ENCODE assay signal across 17 cellular contexts in the genomic region with DNA sequence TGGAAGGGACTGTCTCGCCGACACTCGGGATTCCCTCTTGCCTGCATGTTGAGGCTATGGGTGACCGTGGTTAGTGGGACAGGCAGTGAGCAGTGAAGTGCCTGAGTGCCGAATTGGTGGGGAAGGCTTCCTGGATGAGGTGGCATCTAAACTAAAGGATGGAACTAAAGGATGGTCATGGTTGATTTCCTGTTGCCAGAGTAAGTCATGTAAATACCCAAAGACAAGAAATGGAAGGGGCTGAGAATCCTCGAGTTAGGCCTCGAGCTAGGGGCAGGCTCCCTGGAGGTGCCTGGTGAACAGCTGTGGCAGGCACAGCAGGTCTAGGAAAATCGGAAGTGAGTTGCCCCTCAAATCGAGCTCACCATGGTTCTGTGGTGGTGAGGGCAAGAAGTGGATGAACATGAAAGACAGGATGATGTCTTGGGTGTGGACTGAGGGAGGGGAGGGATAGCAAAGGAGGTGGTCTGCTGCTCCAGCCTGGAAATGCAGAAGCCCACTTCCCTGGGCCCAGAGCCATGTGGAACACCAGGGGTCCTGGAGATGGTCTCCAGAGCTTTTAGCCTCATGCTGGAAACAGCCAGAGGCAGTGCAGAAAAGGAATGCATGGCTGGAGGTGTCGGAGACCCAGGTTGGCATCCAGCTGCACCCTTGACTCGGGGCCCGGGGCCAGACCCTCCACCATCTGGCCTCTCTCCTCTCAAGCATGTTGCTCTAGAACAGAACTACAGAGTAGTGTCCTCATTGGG. TPM values are rescaled to one million over a fixed set of nuclear protein-coding genes. Genes with fewer than 3 reads are reported as not detected.
DNase-seq lines count a peak whose midpoint lies in the region; ATAC-seq and TF ChIP-seq lines count a peak whose summit lies in the region.
"Had no signal": no experiment of that assay in that cellular context is flagged by ENCODE, and none has a peak within 500 bp of the region (broad histone marks: within the 10 kb centered on the region; RNA-seq: fewer than 3 reads in every experiment).

No MANE protein-coding gene starts in this region.

- H3K4me2 ChIP-seq in IMR-90 (ENCODE audit: low read depth, low read length), result no peak overlapping the region
- H3K4me2 ChIP-seq in osteoblast (ENCODE audit: insufficient read depth, low read length), result no peak overlapping the region

- no peak overlapping the region for H3K14ac ChIP-seq in IMR-90 (replicated peaks; ENCODE audit: low read depth, low read length)

- CTCF ChIA-PET in activated CD8-positive, alpha-beta memory T cell treated with anti-CD3 and anti-CD28 coated beads, Interleukin-2, amount 10 ng/mL, durations not matched to agents 7 days and 5 days (lab: Charles Lee), result interaction anchor here (1.0 to 8.2 kb wide), 9 partner anchors 10 to 651 kb away, joined by 3 to 87 read pairs (median 15); a partner anchor contains a TSS
- CTCF ChIA-PET in IMR-90 (lab: Yijun Ruan, JAX), result no interaction called here

- no peak overlapping the region for H3K18ac ChIP-seq in IMR-90 (ENCODE audit: low read depth, low read length)

- H3K27me3 Mint-ChIP-seq in activated CD8-positive, alpha-beta memory T cell treated with anti-CD3 and anti-CD28 coated beads, Interleukin-2, amount 10 ng/mL, durations not matched to agents 7 days and 5 days, result no peaks in the 10 kb centered on the region
- no peaks in the 10 kb centered on the region for H3K27me3 Mint-ChIP-seq in activated naive CD8-positive, alpha-beta T cell treated with anti-CD3 and anti-CD28 coated beads, Interleukin-2, amount 10 ng/mL, durations not matched to agents 7 days and 5 days
- H3K27me3 Mint-ChIP-seq: type B pancreatic cell had no signal

- 0 out of 2 replicates have a peak overlapping the region, but pooled peaks have one; percentile 32 for H4K91ac ChIP-seq in IMR-90 (ENCODE audit: insufficient read depth, low read depth, low read length)

- intact Hi-C loops in IMR-90 (cut with micrococcal nuclease) (no loop called here), mucosa of descending colon (cut with DNase I, micrococcal nuclease) (no loop called here), testis (cut with DNase I; ENCODE audit: low total_unique reads) (no loop called here)

- no peak overlapping the region for H3K23ac ChIP-seq in IMR-90 (ENCODE audit: low read depth, low read length)

- H2AK9ac ChIP-seq in IMR-90 (replicated peaks; ENCODE audit: low read depth, low read length, poor library complexity), result peak overlapping the region; percentile 68

- 0 out of 4 replicates have a peak overlapping the region, but pooled peaks of 1 of the 2 experiments have one; percentile 28 for H4K8ac ChIP-seq in IMR-90 (ENCODE audit: low read depth in 2 of 2, low read length in 2 of 2)

- ATAC-seq in activated CD8-positive, alpha-beta memory T cell treated with anti-CD3 and anti-CD28 coated beads, Interleukin-2, amount 10 ng/mL, durations not matched to agents 7 days and 5 days, result no peak
- ATAC-seq in IMR-90 (ENCODE audit: low read depth), result no peak
- ATAC-seq in activated naive CD8-positive, alpha-beta T cell treated with anti-CD3 and anti-CD28 coated beads, Interleukin-2, amount 10 ng/mL, durations not matched to agents 7 days and 5 days (ENCODE audit: low read depth), result no peak
- no peak for ATAC-seq in mucosa of descending colon
- ATAC-seq: pancreas, WTC11 had no signal

- in situ Hi-C loops in IMR-90 (cut with MboI; ENCODE audit: low sequenced_read_pairs), result no loop called here
- in situ Hi-C loops in G401 (cut with HindIII; ENCODE audit: low sequenced_read_pairs), result loop anchor here (5.0 kb wide), 1 partner anchor 38 kb away; no protein-coding TSS in a partner anchor

- no peaks in the 10 kb centered on the region for H3K79me2 ChIP-seq in osteoblast (ENCODE audit: insufficient read depth, low read length)

- peak overlapping the region; percentile 57; the same call in 1 of the 2 replicates for H2BK120ac ChIP-seq in IMR-90 (ENCODE audit: low read depth, low read length)

- H3K4me1 Mint-ChIP-seq in activated CD8-positive, alpha-beta memory T cell treated with anti-CD3 and anti-CD28 coated beads, Interleukin-2, amount 10 ng/mL, durations not matched to agents 7 days and 5 days, result peaks cover 33% of the 10 kb centered on the region
- H3K4me1 Mint-ChIP-seq in activated naive CD8-positive, alpha-beta T cell treated with anti-CD3 and anti-CD28 coated beads, Interleukin-2, amount 10 ng/mL, durations not matched to agents 7 days and 5 days, result peaks cover 25% of the 10 kb centered on the region
- H3K4me1 Mint-ChIP-seq: WTC11 had no signal

- POLR2A ChIA-PET in IMR-90 (lab: Charles Lee; ENCODE audit: unreplicated experiment), result no interaction called here
- POLR2A ChIA-PET in activated naive CD8-positive, alpha-beta T cell treated with anti-CD3 and anti-CD28 coated beads, Interleukin-2, amount 10 ng/mL, durations not matched to agents 7 days and 5 days (lab: Charles Lee), result interaction anchor here (2.4 to 4.7 kb wide), 2 partner anchors 10 to 12 kb away, joined by 9 to 32 read pairs; a partner anchor contains a TSS

- peak overlapping the region; percentile 26; the same call in 1 of the 3 replicates for H2BK15ac ChIP-seq in IMR-90 (ENCODE audit: low read depth, low read length)

- TF ChIP-seq POLR2A in IMR-90 (IDR thresholded peaks at IDR 0.05; ENCODE audit: low read depth, low read length), result no peak
- TF ChIP-seq POLR2A in testis (IDR thresholded peaks at IDR 0.05), result no peak

- H3K27me3 ChIP-seq in IMR-90 (ENCODE audit: control insufficient read depth, insufficient read depth, low read length) (no peaks in the 10 kb centered on the region), osteoblast (ENCODE audit: insufficient read depth, low read length) (no peaks in the 10 kb centered on the region), testis (no peaks in the 10 kb centered on the region)
- H3K27me3 ChIP-seq: pancreas, SJSA1 had no signal

- no peaks in the 10 kb centered on the region for H3K9me3 Mint-ChIP-seq in activated CD8-positive, alpha-beta memory T cell treated with anti-CD3 and anti-CD28 coated beads, Interleukin-2, amount 10 ng/mL, durations not matched to agents 7 days and 5 days (ENCODE audit: low read depth)
- no peaks in the 10 kb centered on the region for H3K9me3 Mint-ChIP-seq in activated naive CD8-positive, alpha-beta T cell treated with anti-CD3 and anti-CD28 coated beads, Interleukin-2, amount 10 ng/mL, durations not matched to agents 7 days and 5 days
- H3K9me3 Mint-ChIP-seq: type B pancreatic cell, WTC11 had no signal

- H3K4me3 ChIP-seq in IMR-90 (ENCODE audit: insufficient read depth, low read depth, low read length) (no peak overlapping the region), osteoblast (ENCODE audit: insufficient read depth, low read length) (no peak overlapping the region), mucosa of descending colon (no peak overlapping the region), testis (no peak overlapping the region)
- H3K4me3 ChIP-seq: pancreas, SJSA1 had no signal

- no peak for DNase-seq in activated CD8-positive, alpha-beta memory T cell treated with anti-CD3 and anti-CD28 coated beads, Interleukin-2, amount 10 ng/mL, durations not matched to agents 7 days and 5 days
- DNase-seq in activated CD8-positive, alpha-beta memory T cell treated with anti-CD3 and anti-CD28 coated beads for 24 hours, result no peak
- DNase-seq in IMR-90 (no peak), osteoblast (ENCODE audit: insufficient read length, low spot score, missing footprints) (peak; percentile 58), G401 (ENCODE audit: low spot score) (no peak), mucosa of descending colon (no peak), testis (no peak)
- no peak for DNase-seq in activated naive CD8-positive, alpha-beta T cell treated with anti-CD3 and anti-CD28 coated beads, Interleukin-2, amount 10 ng/mL, durations not matched to agents 7 days and 5 days
- DNase-seq: ACHN; activated effector memory CD4-positive, alpha-beta T cell treated with Interleukin-2 at 50 U/mL for 16 hours; DND-41; NCI-H187 treated with DMSO at 0.1 percent for 48 hours; NCI-H82; pancreas had no signal

- H2AFZ ChIP-seq in IMR-90 (replicated peaks; ENCODE audit: low read length, poor library complexity) (no peak overlapping the region), osteoblast (ENCODE audit: low read length) (no peak overlapping the region)

- no peak for TF ChIP-seq RAD21 in IMR-90 (IDR thresholded peaks at IDR 0.05; ENCODE audit: low read length)

- no peak overlapping the region for H2BK5ac ChIP-seq in IMR-90 (ENCODE audit: low read depth, low read length, poor library complexity, severe bottlenecking)

- H3K56ac ChIP-seq in IMR-90 (ENCODE audit: extremely low read depth, insufficient read depth, low read length), result no peak overlapping the region

- H3K79me1 ChIP-seq in IMR-90 (ENCODE audit: low read depth in 1 of 2, low read length in 2 of 2), result peaks cover 0 to 15% of the 10 kb centered on the region in 2 experiments; a peak in 1 of 4 replicates

- H2BK20ac ChIP-seq in IMR-90 (ENCODE audit: low read depth, low read length), result 0 out of 2 replicates have a peak overlapping the region, but pooled peaks have one; percentile 17

- H4K20me1 ChIP-seq in IMR-90 (ENCODE audit: insufficient read depth, low read length) (peaks cover 7% of the 10 kb centered on the region; the same call in 1 of the 2 replicates), osteoblast (ENCODE audit: insufficient read depth, low read length) (no peaks in the 10 kb centered on the region)

- TF ChIP-seq CTCF in IMR-90 (conservative IDR thresholded peaks at IDR 0.05; ENCODE audit: low read depth, low read length), result no peak
- no peak for TF ChIP-seq CTCF in osteoblast (IDR thresholded peaks at IDR 0.05; ENCODE audit: extremely low read depth, low read depth, low read length)
- TF ChIP-seq CTCF in mucosa of descending colon (IDR thresholded peaks at IDR 0.05), result no peak
- TF ChIP-seq CTCF in testis (IDR thresholded peaks at IDR 0.05), result no peak

- dilution Hi-C loops in IMR-90 (cut with HindIII; ENCODE audit: low sequenced_read_pairs, unreplicated experiment), result no loop called here

- no peak overlapping the region for H4K5ac ChIP-seq in IMR-90 (ENCODE audit: low read depth, low read length)

- H3K27ac Mint-ChIP-seq in activated CD8-positive, alpha-beta memory T cell treated with anti-CD3 and anti-CD28 coated beads, Interleukin-2, amount 10 ng/mL, durations not matched to agents 7 days and 5 days, result peak overlapping the region; percentile 82
- peak overlapping the region; percentile 81 for H3K27ac Mint-ChIP-seq in activated naive CD8-positive, alpha-beta T cell treated with anti-CD3 and anti-CD28 coated beads, Interleukin-2, amount 10 ng/mL, durations not matched to agents 7 days and 5 days
- H3K27ac Mint-ChIP-seq: type B pancreatic cell, WTC11 had no signal

- peak overlapping the region; percentile 76; the same call in 1 of the 2 replicates for H2AK5ac ChIP-seq in IMR-90 (ENCODE audit: low read depth, low read length)

- H3K4ac ChIP-seq in IMR-90 (ENCODE audit: low read depth, low read length), result peak overlapping the region; percentile 20

- H3K4me1 ChIP-seq in IMR-90 (ENCODE audit: control insufficient read depth, insufficient read depth, low read length) (peaks cover 19% of the 10 kb centered on the region), osteoblast (ENCODE audit: insufficient read depth, low read length) (no peaks in the 10 kb centered on the region), mucosa of descending colon (ENCODE audit: low read depth) (no peaks in the 10 kb centered on the region), testis (no peaks in the 10 kb centered on the region)
- H3K4me1 ChIP-seq: pancreas, SJSA1 had no signal

- peaks cover 47% of the 10 kb centered on the region for H3K36me3 Mint-ChIP-seq in activated CD8-positive, alpha-beta memory T cell treated with anti-CD3 and anti-CD28 coated beads, Interleukin-2, amount 10 ng/mL, durations not matched to agents 7 days and 5 days
- peaks cover 31% of the 10 kb centered on the region for H3K36me3 Mint-ChIP-seq in activated naive CD8-positive, alpha-beta T cell treated with anti-CD3 and anti-CD28 coated beads, Interleukin-2, amount 10 ng/mL, durations not matched to agents 7 days and 5 days

- peaks cover 36% of the 10 kb centered on the region for H3K9me1 ChIP-seq in IMR-90 (ENCODE audit: insufficient read depth, low read length)

- no peak overlapping the region for H3K9ac ChIP-seq in IMR-90 (ENCODE audit: low read depth, low read length)

- 94% methylated on average over 8 of the region's 12 CpGs; no CpG with 5 or more reads in 1 of the 2 experiments for whole genome bisulfite sequencing in IMR-90 (ENCODE audit: extremely low coverage in 2 of 2, insufficient read length in 1 of 2), 2 experiments
- WGBS in testis, 2 donors, result 86 to 91% methylated on average over 12 of the region's 12 CpGs

- BruUV-seq in IMR-90 (replicated peaks; lab: Mats Ljungman, UMichigan), result no TSS peak

- H3K27ac ChIP-seq in IMR-90 (ENCODE audit: insufficient read depth, low read length) (no peak overlapping the region), osteoblast (ENCODE audit: low read depth, low read length) (no peak overlapping the region), testis (no peak overlapping the region)
- H3K27ac ChIP-seq: pancreas, SJSA1 had no signal

- H3K36me3 ChIP-seq in IMR-90 (ENCODE audit: control insufficient read depth, insufficient read depth, low read length), result peaks cover 31% of the 10 kb centered on the region
- peaks cover 38% of the 10 kb centered on the region for H3K36me3 ChIP-seq in osteoblast (ENCODE audit: insufficient read depth, low read length)
- H3K36me3 ChIP-seq in mucosa of descending colon (ENCODE audit: low read depth), result no peaks in the 10 kb centered on the region
- H3K36me3 ChIP-seq in testis (ENCODE audit: low read depth, missing control alignments), result no peaks in the 10 kb centered on the region

- no peaks in the 10 kb centered on the region for H3K9me3 ChIP-seq in IMR-90 (ENCODE audit: control insufficient read depth, insufficient read depth, low read length)
- H3K9me3 ChIP-seq in osteoblast (ENCODE audit: low read depth, low read length), result no peaks in the 10 kb centered on the region
- H3K9me3 ChIP-seq in mucosa of descending colon, result no peaks in the 10 kb centered on the region
- H3K9me3 ChIP-seq in testis, result no peaks in the 10 kb centered on the region
- H3K9me3 ChIP-seq: pancreas, SJSA1 had no signal

- no peak overlapping the region for H3K4me3 Mint-ChIP-seq in activated CD8-positive, alpha-beta memory T cell treated with anti-CD3 and anti-CD28 coated beads, Interleukin-2, amount 10 ng/mL, durations not matched to agents 7 days and 5 days
- H3K4me3 Mint-ChIP-seq in activated naive CD8-positive, alpha-beta T cell treated with anti-CD3 and anti-CD28 coated beads, Interleukin-2, amount 10 ng/mL, durations not matched to agents 7 days and 5 days, result no peak overlapping the region
- H3K4me3 Mint-ChIP-seq: type B pancreatic cell, WTC11 had no signal

RNA-seq across cellular contexts. Expression of a gene that starts 12.2 kb away (rescaled TPM):
- 1,000 to 10,000 TPM; 1,513 to 1,561 TPM for total RNA-seq in activated CD8-positive, alpha-beta memory T cell treated with anti-CD3 and anti-CD28 coated beads, Interleukin-2, amount 10 ng/mL, durations not matched to agents 7 days and 5 days
- total RNA-seq in IMR-90 (2012; rRNA removed) (0.18 and 0.28 TPM in 2 replicates), osteoblast (21.4 and 83.4 TPM in 2 replicates), mucosa of descending colon (1,000 to 10,000 TPM in 1 of 3 donors, 100 to 1,000 TPM in 2; 198 to 1,033 (median 284) TPM), testis (100 to 1,000 TPM; 137 to 223 TPM)
- polyA plus RNA-seq in IMR-90 (2012; rRNA removed) (1.1 and 1.5 TPM in 2 replicates), testis (ENCODE audit: insufficient read depth, low read depth, low replicate concordance) (1,318 TPM)
- polyA plus RNA-seq in IMR-90 (2012; cell fraction: cytosol; rRNA removed), result 1.4 and 3.4 TPM in 2 replicates
- 0.60 and 0.64 TPM in 2 replicates for polyA plus RNA-seq in IMR-90 (2012; cell fraction: nucleus; rRNA removed; ENCODE audit: low replicate concordance)
- 100 to 1,000 TPM; 341 to 350 TPM for total RNA-seq in activated naive CD8-positive, alpha-beta T cell treated with anti-CD3 and anti-CD28 coated beads, Interleukin-2, amount 10 ng/mL, durations not matched to agents 7 days and 5 days
- total RNA-seq in G401 (2014; rRNA removed; shearing (Covaris generic)), result 118 and 123 TPM in 2 replicates
- total RNA-seq: SJSA1 had no signal

RNA-seq across cellular contexts. Expression of a gene that starts 43.0 kb away (rescaled TPM):
- 10 to 100 TPM; 95.3 to 96.9 TPM for total RNA-seq in activated CD8-positive, alpha-beta memory T cell treated with anti-CD3 and anti-CD28 coated beads, Interleukin-2, amount 10 ng/mL, durations not matched to agents 7 days and 5 days
- total RNA-seq in IMR-90 (2012; rRNA removed), result 18.3 and 19.7 TPM in 2 replicates
- 18.2 and 18.8 TPM in 2 replicates for polyA plus RNA-seq in IMR-90 (2012; rRNA removed)
- 11.7 and 14.4 TPM in 2 replicates for polyA plus RNA-seq in IMR-90 (2012; cell fraction: cytosol; rRNA removed)
- polyA plus RNA-seq in IMR-90 (2012; cell fraction: nucleus; rRNA removed; ENCODE audit: low replicate concordance), result 43.7 and 51.8 TPM in 2 replicates
- 10 to 100 TPM; 68.8 to 72.5 TPM for total RNA-seq in activated naive CD8-positive, alpha-beta T cell treated with anti-CD3 and anti-CD28 coated beads, Interleukin-2, amount 10 ng/mL, durations not matched to agents 7 days and 5 days
- total RNA-seq in osteoblast, result 12.3 and 12.4 TPM in 2 replicates
- 78.5 and 94.9 TPM in 2 replicates for total RNA-seq in G401 (2014; rRNA removed; shearing (Covaris generic))
- 10 to 100 TPM; 17.3 to 36.2 (median 26.0) TPM for total RNA-seq in mucosa of descending colon
- total RNA-seq in testis, result 10 to 100 TPM; 46.6 to 52.8 TPM
- polyA plus RNA-seq in testis (ENCODE audit: insufficient read depth, low read depth, low replicate concordance), result 22.9 TPM

RNA-seq across cellular contexts. Expression of a gene that starts 49.0 kb away (rescaled TPM):
- 1,000 to 10,000 TPM; 1,980 to 2,218 TPM for total RNA-seq in activated CD8-positive, alpha-beta memory T cell treated with anti-CD3 and anti-CD28 coated beads, Interleukin-2, amount 10 ng/mL, durations not matched to agents 7 days and 5 days
- total RNA-seq in IMR-90 (2012; rRNA removed) (7,310 and 7,583 TPM in 2 replicates), osteoblast (1,720 and 2,211 TPM in 2 replicates), mucosa of descending colon (1,000 to 10,000 TPM; 1,569 to 1,671 (median 1,618) TPM), testis (1,000 to 10,000 TPM in 1 of 2 donors, 100 to 1,000 TPM in 1; 781 to 1,273 TPM)
- polyA plus RNA-seq in IMR-90 (2012; rRNA removed) (6,296 and 6,747 TPM in 2 replicates), testis (ENCODE audit: insufficient read depth, low read depth, low replicate concordance) (1,234 TPM)
- polyA plus RNA-seq in IMR-90 (2012; cell fraction: cytosol; rRNA removed), result 5,609 and 17,745 TPM in 2 replicates
- polyA plus RNA-seq in IMR-90 (2012; cell fraction: nucleus; rRNA removed; ENCODE audit: low replicate concordance), result 873 and 3,349 TPM in 2 replicates
- total RNA-seq in activated naive CD8-positive, alpha-beta T cell treated with anti-CD3 and anti-CD28 coated beads, Interleukin-2, amount 10 ng/mL, durations not matched to agents 7 days and 5 days, result 1,000 to 10,000 TPM; 2,811 to 2,872 TPM
- 3,973 and 5,195 TPM in 2 replicates for total RNA-seq in G401 (2014; rRNA removed; shearing (Covaris generic))

Comparison
In these comparisons a context has a peak if more than half of its experiments do, and no peak if none do; other contexts are left out.
1. RNA of a gene that starts 12.2 kb away (total RNA-seq): 1,513 to 1,561 TPM in activated CD8-positive, alpha-beta memory T cell treated with anti-CD3 and anti-CD28 coated beads, Interleukin-2, amount 10 ng/mL, durations not matched to agents 7 days and 5 days, 341 to 350 TPM in activated naive CD8-positive, alpha-beta T cell treated with anti-CD3 and anti-CD28 coated beads, Interleukin-2, amount 10 ng/mL, durations not matched to agents 7 days and 5 days, 198 to 1,033 TPM in mucosa of descending colon, 137 to 223 TPM in testis, 118 to 123 TPM in G401 and 21.4 to 83.4 TPM in osteoblast; 0.18 to 0.28 TPM in IMR-90; every median in the first group is over 10 times any median in the second.